ENCODE assay signal across 12 cellular contexts in the genomic region with DNA sequence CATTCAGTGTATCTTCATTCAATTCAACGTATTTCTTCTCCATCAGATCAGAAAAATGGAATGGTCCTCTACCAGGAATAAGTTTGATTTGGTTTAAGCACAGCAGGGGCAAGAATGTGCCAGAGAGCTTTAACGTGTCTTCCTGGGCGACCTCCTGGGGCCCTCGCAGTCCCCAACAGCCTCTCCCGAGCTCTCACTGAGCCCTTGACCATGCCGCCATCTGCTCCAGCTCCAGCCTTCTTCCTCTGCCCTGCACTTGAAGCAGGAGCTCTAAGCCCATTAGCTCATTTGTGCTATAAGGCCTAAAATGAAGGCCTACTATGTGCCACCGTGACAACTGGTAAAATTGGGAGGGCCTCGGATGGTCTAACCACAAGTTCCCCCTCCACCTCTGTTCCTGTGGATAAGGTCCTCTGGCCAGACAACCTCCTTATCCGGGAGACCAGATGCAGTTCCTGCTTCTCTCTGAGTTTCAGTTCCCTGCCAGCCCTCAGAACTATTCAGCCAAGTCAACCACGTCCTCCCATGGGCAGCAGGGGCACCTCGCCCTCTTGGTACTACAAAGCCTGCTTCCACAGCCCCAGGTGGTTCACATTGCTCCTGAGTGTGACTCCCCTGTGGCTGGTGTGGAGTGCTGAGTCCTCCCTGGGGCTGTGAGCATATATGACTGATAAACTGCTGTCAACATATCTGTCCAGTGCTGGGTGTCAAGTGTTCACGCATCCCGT. TPM values are rescaled to one million over a fixed set of nuclear protein-coding genes. Genes with fewer than 3 reads are reported as not detected.
DNase-seq lines count a peak whose midpoint lies in the region; ATAC-seq and TF ChIP-seq lines count a peak whose summit lies in the region.
"Had no signal": no experiment of that assay in that cellular context is flagged by ENCODE, and none has a peak within 500 bp of the region (broad histone marks: within the 10 kb centered on the region; RNA-seq: fewer than 3 reads in every experiment).

No MANE protein-coding gene starts in this region.

- H3K27me3 ChIP-seq in SU-DHL-6 (ENCODE audit: low read length) (no peaks in the 10 kb centered on the region), left lung (no peaks in the 10 kb centered on the region)

- no peak overlapping the region for H3K9ac ChIP-seq in SU-DHL-6 (ENCODE audit: low read length)

- peaks cover 60 to 72% (median 68%) of the 10 kb centered on the region in 3 donors for H3K4me1 Mint-ChIP-seq in IgD-negative memory B cell

- H3K27ac ChIP-seq in SU-DHL-6 (ENCODE audit: low read depth, low read length) (peak overlapping the region; percentile 54), left lung (no peak overlapping the region)
- H3K27ac ChIP-seq: foreskin keratinocyte had no signal

- H3K36me3 Mint-ChIP-seq in IgD-negative memory B cell = no peaks in the 10 kb centered on the region
- H3K36me3 Mint-ChIP-seq: activated naive CD4-positive, alpha-beta T cell treated with anti-CD3 and anti-CD28 coated beads, Interleukin-2, amount 50 U/mL, for 24 hours had no signal

- no peaks in the 10 kb centered on the region for H3K9me3 Mint-ChIP-seq in IgD-negative memory B cell
- H3K9me3 Mint-ChIP-seq: activated naive CD4-positive, alpha-beta T cell treated with anti-CD3 and anti-CD28 coated beads, Interleukin-2, amount 50 U/mL, for 24 hours had no signal

- intact Hi-C loops in left lung (cut with DNase I) = no loop called here

- no peaks in the 10 kb centered on the region for H3K27me3 Mint-ChIP-seq in IgD-negative memory B cell
- H3K27me3 Mint-ChIP-seq: activated CD4-positive, alpha-beta memory T cell treated with anti-CD3 and anti-CD28 coated beads, Interleukin-2, amount 10 ng/mL, durations not matched to agents 7 days and 5 days; activated naive CD4-positive, alpha-beta T cell treated with anti-CD3 and anti-CD28 coated beads, Interleukin-2, amount 50 U/mL, for 24 hours had no signal

- H3F3A ChIP-seq in SU-DHL-6 (ENCODE audit: insufficient read depth) = no peaks in the 10 kb centered on the region

- H3K9me3 ChIP-seq in SU-DHL-6 (ENCODE audit: insufficient read depth, low read length) (no peaks in the 10 kb centered on the region), left lung (no peaks in the 10 kb centered on the region)

- no peaks in the 10 kb centered on the region for H4K20me1 ChIP-seq in SU-DHL-6 (ENCODE audit: low read depth, low read length)

- H3K4me1 ChIP-seq in left lung = no peaks in the 10 kb centered on the region
- H3K4me1 ChIP-seq: foreskin keratinocyte had no signal

- no peak overlapping the region for H3K4me2 ChIP-seq in SU-DHL-6 (ENCODE audit: low read depth, low read length, poor library complexity, severe bottlenecking)

- H3K4me3 Mint-ChIP-seq in IgD-negative memory B cell = peak overlapping the region; percentile 12 to 93 (median 74)
- H3K4me3 Mint-ChIP-seq: activated CD4-positive, alpha-beta memory T cell treated with anti-CD3 and anti-CD28 coated beads, Interleukin-2, amount 10 ng/mL, durations not matched to agents 7 days and 5 days; activated naive CD4-positive, alpha-beta T cell treated with anti-CD3 and anti-CD28 coated beads, Interleukin-2, amount 50 U/mL, for 24 hours had no signal

- no peak overlapping the region for H2AFZ ChIP-seq in SU-DHL-6 (ENCODE audit: low read depth, low read length, severe bottlenecking)

- H3K36me3 ChIP-seq in SU-DHL-6 (ENCODE audit: low read length) (no peaks in the 10 kb centered on the region), left lung (no peaks in the 10 kb centered on the region)

- no peaks in the 10 kb centered on the region for H3K9me2 ChIP-seq in SU-DHL-6 (replicated peaks; ENCODE audit: insufficient read depth, low read length)

- H3K27ac Mint-ChIP-seq in IgD-negative memory B cell = peak overlapping the region; percentile 90 to 97 (median 93)
- H3K27ac Mint-ChIP-seq: activated CD4-positive, alpha-beta memory T cell treated with anti-CD3 and anti-CD28 coated beads, Interleukin-2, amount 10 ng/mL, durations not matched to agents 7 days and 5 days; activated naive CD4-positive, alpha-beta T cell treated with anti-CD3 and anti-CD28 coated beads, Interleukin-2, amount 50 U/mL, for 24 hours had no signal

- peak; percentile 17 for ATAC-seq in left lung
- ATAC-seq in GM21360 (IDR thresholded peaks at IDR 0.05; ENCODE audit: unreplicated experiment) = no peak
- ATAC-seq: foreskin keratinocyte had no signal

- peak; percentile 96 for DNase-seq in CMK (ENCODE audit: low read depth)
- peak in 1 of 2 donors; percentile 36 for DNase-seq in left lung
- no peak for DNase-seq in NCI-H1105 treated with DMSO at 0.1 percent for 48 hours (lab: John Stamatoyannopoulos, UW)
- no peak for DNase-seq in NCI-H2107 treated with DMSO at 0.1 percent for 48 hours (lab: John Stamatoyannopoulos, UW; ENCODE audit: unreplicated experiment)
- DNase-seq in NCI-H774 (lab: John Stamatoyannopoulos, UW) = no peak
- DNase-seq: activated CD4-positive, alpha-beta memory T cell treated with anti-CD3 and anti-CD28 coated beads, Interleukin-2, amount 10 ng/mL, durations not matched to agents 7 days and 5 days; cortex of kidney; foreskin keratinocyte had no signal

- H3K4me3 ChIP-seq in SU-DHL-6 (ENCODE audit: insufficient read depth, low read length, poor library complexity, severe bottlenecking) (no peak overlapping the region), left lung (no peak overlapping the region)

- TF ChIP-seq CTCF in SU-DHL-6 (IDR thresholded peaks at IDR 0.05; ENCODE audit: insufficient read depth, low read length, poor library complexity, severe bottlenecking) = no peak
- no peak for TF ChIP-seq CTCF in left lung (IDR thresholded peaks at IDR 0.05)

- no peaks in the 10 kb centered on the region for H3K79me2 ChIP-seq in SU-DHL-6 (ENCODE audit: insufficient read depth, low read length)

RNA-seq across cellular contexts. Expression of a gene that starts 35.8 kb away (rescaled TPM):
- 25.5 TPM for polyA plus RNA-seq in IgD-negative memory B cell
- 10 to 100 TPM; 34.7 to 43.8 TPM for total RNA-seq in left lung
